ENCODE assay signal across 9 cellular contexts in genomic region chr1:51330331-51331201, GRCh38. TPM values are rescaled to one million over a fixed set of nuclear protein-coding genes. Genes with fewer than 3 reads are reported as not detected.
DNase-seq lines count a peak whose midpoint lies in the region; ATAC-seq and TF ChIP-seq lines count a peak whose summit lies in the region.
"Had no signal": no experiment of that assay in that cellular context is flagged by ENCODE, and none has a peak within 500 bp of the region (broad histone marks: within the 10 kb centered on the region; RNA-seq: fewer than 3 reads in every experiment).

TTC39A (minus strand) TSS chr1:51330562; CDS start chr1:51330477, 85 bp downstream.

- H3K4me1 Mint-ChIP-seq in endodermal cell (peaks cover 25% of the 10 kb centered on the region), naive B cell (peaks cover 8 to 13% (median 9%) of the 10 kb centered on the region in 3 donors)

- H3K9me3 ChIP-seq in endodermal cell (ENCODE audit: control insufficient read depth, low read length) = no peaks in the 10 kb centered on the region

- H3K36me3 ChIP-seq in GM06990 (ENCODE audit: control insufficient read depth, insufficient read depth, low read length) = no peaks in the 10 kb centered on the region
- no peaks in the 10 kb centered on the region for H3K36me3 ChIP-seq in endodermal cell (ENCODE audit: control insufficient read depth, insufficient read depth, low read length)

- H3K9me3 Mint-ChIP-seq in endodermal cell (no peaks in the 10 kb centered on the region), naive B cell (peaks cover 0 to 2% (median 0%) of the 10 kb centered on the region in 7 donors)

- H3K27ac Mint-ChIP-seq in endodermal cell (peak within 1 kb of the TSS; percentile 92), naive B cell (peak within 1 kb of the TSS in 1 of 6 donors; percentile 86)

- peaks cover 11% of the 10 kb centered on the region for H3K4me1 ChIP-seq in endodermal cell (ENCODE audit: control insufficient read depth, insufficient read depth, low read length)

- H3K36me3 Mint-ChIP-seq in endodermal cell (ENCODE audit: low read depth) (no peaks in the 10 kb centered on the region), naive B cell (peaks cover 0 to 8% of the 10 kb centered on the region in 2 donors)

- H3K27me3 ChIP-seq in GM06990 (replicated peaks; ENCODE audit: control insufficient read depth, insufficient read depth, low read length) (no peaks in the 10 kb centered on the region; the same call in 1 of the 2 replicates), endodermal cell (ENCODE audit: control insufficient read depth, insufficient read depth, low read length, poor library complexity, severe bottlenecking) (peaks cover 11% of the 10 kb centered on the region)

- H3K27me3 Mint-ChIP-seq in endodermal cell (ENCODE audit: insufficient read depth) (peaks cover 5% of the 10 kb centered on the region), naive B cell (peaks cover 22 to 43% (median 34%) of the 10 kb centered on the region in 3 donors)

- TF ChIP-seq CTCF in GM06990 (IDR thresholded peaks at IDR 0.05; ENCODE audit: insufficient read depth, low read length, poor library complexity, severe bottlenecking) (no peak), endodermal cell (conservative IDR thresholded peaks at IDR 0.05) (no peak)

- ATAC-seq in naive B cell (ENCODE audit: low read depth in 2 of 2) = peak; percentile 25 to 27

- H3K27ac ChIP-seq in endodermal cell (ENCODE audit: low read depth, low read length) = no peak within 1 kb of the TSS
- H3K27ac ChIP-seq: SK-N-MC had no signal

- H3K4me3 Mint-ChIP-seq in endodermal cell = peak within 1 kb of the TSS; percentile 80
- H3K4me3 Mint-ChIP-seq in naive B cell = peak within 1 kb of the TSS; percentile 66 to 90 (median 80)

- H3K9ac ChIP-seq in endodermal cell (ENCODE audit: extremely low read depth, low read length, poor library complexity, severe bottlenecking) = peak within 1 kb of the TSS; percentile 15

- H3K4me3 ChIP-seq in GM06990 (replicated peaks; ENCODE audit: low read depth, low read length) (peak within 1 kb of the TSS; percentile 53), endodermal cell (ENCODE audit: low read length) (peak within 1 kb of the TSS; percentile 81)
- H3K4me3 ChIP-seq: SK-N-MC had no signal

- WGBS in endodermal cell (ENCODE audit: insufficient coverage in 1 of 2, insufficient read length in 1 of 2), 2 experiments = 4 to 12% methylated on average over 20 to 87 of the region's 87 CpGs

- no peak for DNase-seq in GM06990 (ENCODE audit: extremely low read depth, insufficient read length)
- peak; percentile 61 for DNase-seq in NCI-H146 (lab: John Stamatoyannopoulos, UW)
- no peak for DNase-seq in endodermal cell
- no peak for DNase-seq in naive B cell
- DNase-seq in SIG-M5 treated with dmso at 0.1 percent for 504 hours (lab: John Stamatoyannopoulos, UW; ENCODE audit: unreplicated experiment) = no peak
- no peak for DNase-seq in occipital lobe (lab: John Stamatoyannopoulos, UW)
- DNase-seq in NK-92 (lab: John Stamatoyannopoulos, UW; ENCODE audit: unreplicated experiment) = no peak
- DNase-seq in SKM-1 treated with dmso at 0.1 percent for 144 hours (lab: John Stamatoyannopoulos, UW; ENCODE audit: unreplicated experiment) = no peak

RNA-seq across cellular contexts. Expression of gene TTC39A, which starts in this region (rescaled TPM):
- total RNA-seq in endodermal cell (10 to 100 TPM; 12.8 to 20.7 TPM), occipital lobe (0.78 TPM)
- polyA plus RNA-seq in endodermal cell (2013, experiment 1 of 2) = 2.1 TPM
- 4.3 TPM for polyA plus RNA-seq in endodermal cell (2013, experiment 2 of 2)
- not detected for polyA plus RNA-seq in naive B cell (ENCODE audit: low read depth in 6 of 6)

Comparison
In these comparisons a context has a peak if more than half of its experiments do, and no peak if none do; other contexts are left out.
1. Peak in ATAC-seq in naive B cell; RNA of the gene not detected or under 1 TPM.